In genomic region chr14:35969310-35969709, GRCh38 we compare ENCODE assay signal across 1 cellular context.
TF ChIP-seq lines count a peak whose summit lies in the region.

No MANE protein-coding gene starts in this region.

TF ChIP-seq in HepG2, 621 proteins besides CTCF, POLR2A, EP300 and RAD21:
- TF ChIP-seq PHF21A (CRISPR knock-in tag; IDR thresholded peaks at IDR 0.05): no peak
- peak; percentile 83 for TF ChIP-seq CREB1 (IDR thresholded peaks at IDR 0.05)
- no peak for TF ChIP-seq CREB1 (CRISPR knock-in tag; IDR thresholded peaks at IDR 0.05)
TF ChIP-seq in HepG2: peak in this region for 1.
